Comparison of ENCODE assay signal across 1 cellular context in the genomic region with DNA sequence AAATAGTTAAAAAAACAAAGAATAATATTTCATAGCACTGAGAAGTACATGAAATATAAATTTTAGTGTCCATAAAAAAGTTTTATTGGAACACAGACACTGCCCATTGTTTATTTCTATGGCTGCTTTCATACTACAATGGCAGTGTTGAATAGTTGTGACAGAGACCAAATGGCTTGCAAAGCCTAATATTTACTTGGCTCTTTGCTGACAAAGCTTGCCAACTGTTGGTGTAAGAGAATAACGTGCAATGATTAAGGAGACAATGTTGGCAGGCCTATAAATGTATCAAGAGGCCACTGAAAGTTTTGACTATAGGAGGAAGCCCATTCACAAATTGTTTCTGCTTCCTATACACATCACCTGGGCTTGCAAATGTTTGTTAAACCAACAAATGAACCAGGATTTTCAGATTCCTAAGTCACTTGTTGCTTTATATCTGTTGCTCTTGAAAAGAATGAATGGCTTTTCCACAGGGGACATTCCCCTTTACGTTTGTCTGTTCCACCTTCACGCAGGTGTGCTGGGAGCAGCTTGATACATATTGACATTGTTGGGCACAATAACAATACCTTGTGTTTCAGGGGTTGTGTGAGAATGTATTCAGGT.
TF ChIP-seq lines count a peak whose summit lies in the region.

No MANE protein-coding gene starts in this region.

TF ChIP-seq in H1, 55 proteins besides CTCF, POLR2A, EP300 and RAD21:
- TF ChIP-seq CEBPB (IDR thresholded peaks at IDR 0.05; ENCODE audit: low read depth, low read length), result no peak
- no peak for TF ChIP-seq RXRA (IDR thresholded peaks at IDR 0.05; ENCODE audit: insufficient read depth, low read depth, low read length)
- no peak for TF ChIP-seq EGR1 (IDR thresholded peaks at IDR 0.05; ENCODE audit: borderline replicate concordance, low read depth, low read length)
